Comparison of ENCODE assay signal across 1 cellular context in genomic region chr10:3740157-3740871, GRCh38.
TF ChIP-seq lines count a peak whose summit lies in the region.

No MANE protein-coding gene starts in this region.

TF ChIP-seq in HepG2, 621 proteins besides CTCF, POLR2A, EP300 and RAD21 (continued from another document and continues in another):
- TF ChIP-seq, protein P1, sequence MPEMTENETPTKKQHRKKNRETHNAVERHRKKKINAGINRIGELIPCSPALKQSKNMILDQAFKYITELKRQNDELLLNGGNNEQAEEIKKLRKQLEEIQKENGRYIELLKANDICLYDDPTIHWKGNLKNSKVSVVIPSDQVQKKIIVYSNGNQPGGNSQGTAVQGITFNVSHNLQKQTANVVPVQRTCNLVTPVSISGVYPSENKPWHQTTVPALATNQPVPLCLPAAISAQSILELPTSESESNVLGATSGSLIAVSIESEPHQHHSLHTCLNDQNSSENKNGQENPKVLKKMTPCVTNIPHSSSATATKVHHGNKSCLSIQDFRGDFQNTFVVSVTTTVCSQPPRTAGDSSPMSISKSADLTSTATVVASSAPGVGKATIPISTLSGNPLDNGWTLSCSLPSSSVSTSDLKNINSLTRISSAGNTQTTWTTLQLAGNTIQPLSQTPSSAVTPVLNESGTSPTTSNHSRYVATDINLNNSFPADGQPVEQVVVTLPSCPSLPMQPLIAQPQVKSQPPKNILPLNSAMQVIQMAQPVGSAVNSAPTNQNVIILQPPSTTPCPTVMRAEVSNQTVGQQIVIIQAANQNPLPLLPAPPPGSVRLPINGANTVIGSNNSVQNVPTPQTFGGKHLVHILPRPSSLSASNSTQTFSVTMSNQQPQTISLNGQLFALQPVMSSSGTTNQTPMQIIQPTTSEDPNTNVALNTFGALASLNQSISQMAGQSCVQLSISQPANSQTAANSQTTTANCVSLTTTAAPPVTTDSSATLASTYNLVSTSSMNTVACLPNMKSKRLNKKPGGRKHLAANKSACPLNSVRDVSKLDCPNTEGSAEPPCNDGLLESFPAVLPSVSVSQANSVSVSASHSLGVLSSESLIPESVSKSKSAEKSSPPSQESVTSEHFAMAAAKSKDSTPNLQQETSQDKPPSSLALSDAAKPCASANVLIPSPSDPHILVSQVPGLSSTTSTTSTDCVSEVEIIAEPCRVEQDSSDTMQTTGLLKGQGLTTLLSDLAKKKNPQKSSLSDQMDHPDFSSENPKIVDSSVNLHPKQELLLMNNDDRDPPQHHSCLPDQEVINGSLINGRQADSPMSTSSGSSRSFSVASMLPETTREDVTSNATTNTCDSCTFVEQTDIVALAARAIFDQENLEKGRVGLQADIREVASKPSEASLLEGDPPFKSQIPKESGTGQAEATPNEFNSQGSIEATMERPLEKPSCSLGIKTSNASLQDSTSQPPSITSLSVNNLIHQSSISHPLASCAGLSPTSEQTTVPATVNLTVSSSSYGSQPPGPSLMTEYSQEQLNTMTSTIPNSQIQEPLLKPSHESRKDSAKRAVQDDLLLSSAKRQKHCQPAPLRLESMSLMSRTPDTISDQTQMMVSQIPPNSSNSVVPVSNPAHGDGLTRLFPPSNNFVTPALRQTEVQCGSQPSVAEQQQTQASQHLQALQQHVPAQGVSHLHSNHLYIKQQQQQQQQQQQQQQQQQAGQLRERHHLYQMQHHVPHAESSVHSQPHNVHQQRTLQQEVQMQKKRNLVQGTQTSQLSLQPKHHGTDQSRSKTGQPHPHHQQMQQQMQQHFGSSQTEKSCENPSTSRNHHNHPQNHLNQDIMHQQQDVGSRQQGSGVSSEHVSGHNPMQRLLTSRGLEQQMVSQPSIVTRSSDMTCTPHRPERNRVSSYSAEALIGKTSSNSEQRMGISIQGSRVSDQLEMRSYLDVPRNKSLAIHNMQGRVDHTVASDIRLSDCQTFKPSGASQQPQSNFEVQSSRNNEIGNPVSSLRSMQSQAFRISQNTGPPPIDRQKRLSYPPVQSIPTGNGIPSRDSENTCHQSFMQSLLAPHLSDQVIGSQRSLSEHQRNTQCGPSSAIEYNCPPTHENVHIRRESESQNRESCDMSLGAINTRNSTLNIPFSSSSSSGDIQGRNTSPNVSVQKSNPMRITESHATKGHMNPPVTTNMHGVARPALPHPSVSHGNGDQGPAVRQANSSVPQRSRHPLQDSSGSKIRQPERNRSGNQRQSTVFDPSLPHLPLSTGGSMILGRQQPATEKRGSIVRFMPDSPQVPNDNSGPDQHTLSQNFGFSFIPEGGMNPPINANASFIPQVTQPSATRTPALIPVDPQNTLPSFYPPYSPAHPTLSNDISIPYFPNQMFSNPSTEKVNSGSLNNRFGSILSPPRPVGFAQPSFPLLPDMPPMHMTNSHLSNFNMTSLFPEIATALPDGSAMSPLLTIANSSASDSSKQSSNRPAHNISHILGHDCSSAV (CRISPR knock-in tag; IDR thresholded peaks at IDR 0.05; ENCODE audit: borderline replicate concordance): no peak
- TF ChIP-seq, protein P2, sequence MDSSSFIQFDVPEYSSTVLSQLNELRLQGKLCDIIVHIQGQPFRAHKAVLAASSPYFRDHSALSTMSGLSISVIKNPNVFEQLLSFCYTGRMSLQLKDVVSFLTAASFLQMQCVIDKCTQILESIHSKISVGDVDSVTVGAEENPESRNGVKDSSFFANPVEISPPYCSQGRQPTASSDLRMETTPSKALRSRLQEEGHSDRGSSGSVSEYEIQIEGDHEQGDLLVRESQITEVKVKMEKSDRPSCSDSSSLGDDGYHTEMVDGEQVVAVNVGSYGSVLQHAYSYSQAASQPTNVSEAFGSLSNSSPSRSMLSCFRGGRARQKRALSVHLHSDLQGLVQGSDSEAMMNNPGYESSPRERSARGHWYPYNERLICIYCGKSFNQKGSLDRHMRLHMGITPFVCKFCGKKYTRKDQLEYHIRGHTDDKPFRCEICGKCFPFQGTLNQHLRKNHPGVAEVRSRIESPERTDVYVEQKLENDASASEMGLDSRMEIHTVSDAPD (CRISPR knock-in tag; IDR thresholded peaks at IDR 0.05): no peak
- peak; percentile 66; the same call in 1 of the 2 replicates for TF ChIP-seq TARDBP (CRISPR knock-in tag; IDR thresholded peaks at IDR 0.05)
- TF ChIP-seq ZBTB2 (CRISPR knock-in tag; IDR thresholded peaks at IDR 0.05; ENCODE audit: low read depth): no peak
- TF ChIP-seq, protein P3, sequence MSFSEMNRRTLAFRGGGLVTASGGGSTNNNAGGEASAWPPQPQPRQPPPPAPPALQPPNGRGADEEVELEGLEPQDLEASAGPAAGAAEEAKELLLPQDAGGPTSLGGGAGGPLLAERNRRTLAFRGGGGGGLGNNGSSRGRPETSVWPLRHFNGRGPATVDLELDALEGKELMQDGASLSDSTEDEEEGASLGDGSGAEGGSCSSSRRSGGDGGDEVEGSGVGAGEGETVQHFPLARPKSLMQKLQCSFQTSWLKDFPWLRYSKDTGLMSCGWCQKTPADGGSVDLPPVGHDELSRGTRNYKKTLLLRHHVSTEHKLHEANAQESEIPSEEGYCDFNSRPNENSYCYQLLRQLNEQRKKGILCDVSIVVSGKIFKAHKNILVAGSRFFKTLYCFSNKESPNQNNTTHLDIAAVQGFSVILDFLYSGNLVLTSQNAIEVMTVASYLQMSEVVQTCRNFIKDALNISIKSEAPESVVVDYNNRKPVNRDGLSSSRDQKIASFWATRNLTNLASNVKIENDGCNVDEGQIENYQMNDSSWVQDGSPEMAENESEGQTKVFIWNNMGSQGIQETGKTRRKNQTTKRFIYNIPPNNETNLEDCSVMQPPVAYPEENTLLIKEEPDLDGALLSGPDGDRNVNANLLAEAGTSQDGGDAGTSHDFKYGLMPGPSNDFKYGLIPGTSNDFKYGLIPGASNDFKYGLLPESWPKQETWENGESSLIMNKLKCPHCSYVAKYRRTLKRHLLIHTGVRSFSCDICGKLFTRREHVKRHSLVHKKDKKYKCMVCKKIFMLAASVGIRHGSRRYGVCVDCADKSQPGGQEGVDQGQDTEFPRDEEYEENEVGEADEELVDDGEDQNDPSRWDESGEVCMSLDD (CRISPR knock-in tag; IDR thresholded peaks at IDR 0.05; ENCODE audit: borderline replicate concordance): no peak
- no peak for TF ChIP-seq MLXIP (CRISPR knock-in tag; IDR thresholded peaks at IDR 0.05; ENCODE audit: borderline replicate concordance)
- TF ChIP-seq ZSCAN25 (CRISPR knock-in tag; IDR thresholded peaks at IDR 0.05): no peak
- TF ChIP-seq RORA (CRISPR knock-in tag; IDR thresholded peaks at IDR 0.05): no peak
- no peak for TF ChIP-seq SOX6 (IDR thresholded peaks at IDR 0.05)
- peak; percentile 95 for TF ChIP-seq SOX6 (CRISPR knock-in tag; IDR thresholded peaks at IDR 0.05)
- no peak for TF ChIP-seq CENPT (CRISPR knock-in tag; IDR thresholded peaks at IDR 0.05; ENCODE audit: low read depth)
- TF ChIP-seq ZNF569 (CRISPR knock-in tag; IDR thresholded peaks at IDR 0.05; ENCODE audit: borderline replicate concordance): no peak
- TF ChIP-seq, protein P4, sequence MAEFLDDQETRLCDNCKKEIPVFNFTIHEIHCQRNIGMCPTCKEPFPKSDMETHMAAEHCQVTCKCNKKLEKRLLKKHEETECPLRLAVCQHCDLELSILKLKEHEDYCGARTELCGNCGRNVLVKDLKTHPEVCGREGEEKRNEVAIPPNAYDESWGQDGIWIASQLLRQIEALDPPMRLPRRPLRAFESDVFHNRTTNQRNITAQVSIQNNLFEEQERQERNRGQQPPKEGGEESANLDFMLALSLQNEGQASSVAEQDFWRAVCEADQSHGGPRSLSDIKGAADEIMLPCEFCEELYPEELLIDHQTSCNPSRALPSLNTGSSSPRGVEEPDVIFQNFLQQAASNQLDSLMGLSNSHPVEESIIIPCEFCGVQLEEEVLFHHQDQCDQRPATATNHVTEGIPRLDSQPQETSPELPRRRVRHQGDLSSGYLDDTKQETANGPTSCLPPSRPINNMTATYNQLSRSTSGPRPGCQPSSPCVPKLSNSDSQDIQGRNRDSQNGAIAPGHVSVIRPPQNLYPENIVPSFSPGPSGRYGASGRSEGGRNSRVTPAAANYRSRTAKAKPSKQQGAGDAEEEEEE (CRISPR knock-in tag; IDR thresholded peaks at IDR 0.05; ENCODE audit: borderline replicate concordance): no peak
- no peak for TF ChIP-seq ZBTB3 (CRISPR knock-in tag; IDR thresholded peaks at IDR 0.05; ENCODE audit: borderline replicate concordance, low read depth)
- no peak for TF ChIP-seq RAD51 (IDR thresholded peaks at IDR 0.05; ENCODE audit: borderline replicate concordance)
- no peak for TF ChIP-seq KMT2A (CRISPR knock-in tag; IDR thresholded peaks at IDR 0.05)
- no peak for TF ChIP-seq ZNF3 (CRISPR knock-in tag; IDR thresholded peaks at IDR 0.05)
- TF ChIP-seq MAFK (conservative IDR thresholded peaks at IDR 0.05 in 1 of 2, IDR thresholded peaks at IDR 0.05 in 1 of 2; ENCODE audit: low read length in 2 of 2): peak; percentile 15 to 35; a peak in 2 of 4 replicates
- no peak for TF ChIP-seq RBAK (CRISPR knock-in tag; IDR thresholded peaks at IDR 0.05)
- no peak for TF ChIP-seq HMGXB4 (CRISPR knock-in tag; IDR thresholded peaks at IDR 0.05; ENCODE audit: borderline replicate concordance in 1 of 2, low read depth in 1 of 2)
- no peak for TF ChIP-seq GPBP1L1 (CRISPR knock-in tag; IDR thresholded peaks at IDR 0.05)
- no peak for TF ChIP-seq ZC3H4 (CRISPR knock-in tag; IDR thresholded peaks at IDR 0.05; ENCODE audit: borderline replicate concordance)
- TF ChIP-seq SMYD3 (CRISPR knock-in tag; IDR thresholded peaks at IDR 0.05): no peak
- TF ChIP-seq GTF3A (CRISPR knock-in tag; conservative IDR thresholded peaks at IDR 0.05): no peak
- TF ChIP-seq NFKB2 (CRISPR knock-in tag; IDR thresholded peaks at IDR 0.05; ENCODE audit: borderline replicate concordance): no peak
- TF ChIP-seq SCMH1 (CRISPR knock-in tag; IDR thresholded peaks at IDR 0.05; ENCODE audit: borderline replicate concordance): no peak
- TF ChIP-seq TBX3 (IDR thresholded peaks at IDR 0.05; ENCODE audit: borderline replicate concordance): peak; percentile 35; the same call in 1 of the 2 replicates
- peak; percentile 59; the same call in 1 of the 2 replicates for TF ChIP-seq MEF2D (CRISPR knock-in tag; IDR thresholded peaks at IDR 0.05)
- TF ChIP-seq NFIB (CRISPR knock-in tag; IDR thresholded peaks at IDR 0.05; ENCODE audit: borderline replicate concordance): no peak
- TF ChIP-seq ZNF720 (CRISPR knock-in tag; IDR thresholded peaks at IDR 0.05): no peak
- TF ChIP-seq, protein P5, sequence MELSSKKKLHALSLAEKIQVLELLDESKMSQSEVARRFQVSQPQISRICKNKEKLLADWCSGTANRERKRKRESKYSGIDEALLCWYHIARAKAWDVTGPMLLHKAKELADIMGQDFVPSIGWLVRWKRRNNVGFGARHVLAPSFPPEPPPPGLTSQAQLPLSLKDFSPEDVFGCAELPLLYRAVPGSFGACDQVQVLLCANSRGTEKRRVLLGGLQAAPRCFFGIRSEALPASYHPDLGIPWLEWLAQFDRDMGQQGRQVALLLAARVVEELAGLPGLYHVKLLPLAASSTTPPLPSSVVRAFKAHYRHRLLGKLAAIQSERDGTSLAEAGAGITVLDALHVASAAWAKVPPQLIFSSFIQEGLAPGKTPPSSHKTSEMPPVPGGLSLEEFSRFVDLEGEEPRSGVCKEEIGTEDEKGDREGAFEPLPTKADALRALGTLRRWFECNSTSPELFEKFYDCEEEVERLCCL (CRISPR knock-in tag; IDR thresholded peaks at IDR 0.05; ENCODE audit: borderline replicate concordance): no peak
- no peak for TF ChIP-seq ZNF740 (CRISPR knock-in tag; IDR thresholded peaks at IDR 0.05)
